23 cellular contexts compared by ENCODE assay signal in genomic region chr4:113378836-113379235, GRCh38.
"Had no signal": no experiment of that assay in that cellular context is flagged by ENCODE, and none has a peak within 500 bp of the region (broad histone marks: within the 10 kb centered on the region; RNA-seq: fewer than 3 reads in every experiment).

No MANE protein-coding gene starts in this region.

- H3K36me3 ChIP-seq: colonic mucosa, esophagus squamous epithelium had no signal

- DNase-seq: colonic mucosa; cortex of kidney; dermis blood vessel endothelial cell; dorsolateral prefrontal cortex; effector CD4-positive, alpha-beta T cell; effector CD8-positive, alpha-beta T cell; effector memory CD4-positive, alpha-beta T cell; effector memory CD8-positive, alpha-beta T cell; endodermal cell; erythroblast; esophagus squamous epithelium; foreskin fibroblast; foreskin keratinocyte; foreskin melanocyte; gastrocnemius medialis; glutamatergic neuron; head of caudate nucleus; heart left ventricle; heart right ventricle had no signal

- H3K27me3 ChIP-seq: colonic mucosa, dorsolateral prefrontal cortex, esophagus muscularis mucosa, esophagus squamous epithelium, gastrocnemius medialis, gastroesophageal sphincter, heart left ventricle, heart right ventricle had no signal

- H3K9me3 ChIP-seq: colonic mucosa, esophagus muscularis mucosa, esophagus squamous epithelium, gastrocnemius medialis, gastroesophageal sphincter, heart left ventricle, heart right ventricle had no signal

- H3K4me1 ChIP-seq: colonic mucosa, foreskin keratinocyte had no signal

- ATAC-seq: effector memory CD8-positive, alpha-beta T cell; esophagus mucosa; foreskin keratinocyte; gastrocnemius medialis; gastroesophageal sphincter; heart left ventricle; heart right ventricle had no signal

- H3K4me3 ChIP-seq: colonic mucosa, coronary artery, dorsolateral prefrontal cortex, esophagus muscularis mucosa, esophagus squamous epithelium, gastrocnemius medialis, gastroesophageal sphincter, heart left ventricle, heart right ventricle had no signal
